8 cellular contexts compared by ENCODE assay signal in genomic region chr2:126634273-126634861, GRCh38. TPM values are rescaled to one million over a fixed set of nuclear protein-coding genes. Genes with fewer than 3 reads are reported as not detected.
DNase-seq lines count a peak whose midpoint lies in the region; ATAC-seq and TF ChIP-seq lines count a peak whose summit lies in the region.

No MANE protein-coding gene starts in this region.

- no peaks in the 10 kb centered on the region for H4K20me1 ChIP-seq in hepatocyte (ENCODE audit: insufficient read depth, poor library complexity, severe bottlenecking)

- no peaks in the 10 kb centered on the region for H3K9me3 Mint-ChIP-seq in CD8-positive, alpha-beta T cell

- no peak overlapping the region for H2AFZ ChIP-seq in hepatocyte

- peaks cover 5% of the 10 kb centered on the region for H3K4me1 Mint-ChIP-seq in CD8-positive, alpha-beta T cell (ENCODE audit: low read depth)

- TF ChIP-seq CTCF in CD8-positive, alpha-beta T cell (IDR thresholded peaks at IDR 0.05): peak; percentile 51
- peak; percentile 50 for TF ChIP-seq CTCF in hepatocyte (IDR thresholded peaks at IDR 0.05; ENCODE audit: poor library complexity)

- DNase-seq in CD8-positive, alpha-beta T cell: peak in 5 of 7 experiments; percentile 14 to 67 (median 26)
- DNase-seq in H4 (ENCODE audit: low spot score): peak; percentile 14
- DNase-seq in activated CD4-positive, alpha-beta T cell treated with anti-CD3 and anti-CD28 coated beads for 48 hours: peak; percentile 43
- DNase-seq in hepatocyte (ENCODE audit: low spot score): peak; percentile 34
- DNase-seq in DMS153 treated with DMSO at 0.1 percent for 48 hours (lab: John Stamatoyannopoulos, UW; ENCODE audit: unreplicated experiment): no peak

- intact Hi-C loops in CD8-positive, alpha-beta T cell (cut with DNase I, micrococcal nuclease): loop anchor here in 1 of 2 experiments (1.0 to 2.0 kb wide), 3 partner anchors 22 to 143 kb away; partner anchors contain the start of gene GYPC

- H3K36me3 ChIP-seq in CD8-positive, alpha-beta T cell (ENCODE audit: insufficient read depth, low read length): no peaks in the 10 kb centered on the region
- H3K36me3 ChIP-seq in hepatocyte (replicated peaks; ENCODE audit: insufficient read depth, low read depth): no peaks in the 10 kb centered on the region

- H3K79me2 ChIP-seq in hepatocyte: no peaks in the 10 kb centered on the region

- no peaks in the 10 kb centered on the region for H3K27me3 ChIP-seq in CD8-positive, alpha-beta T cell (ENCODE audit: insufficient read depth, low read length)
- H3K27me3 ChIP-seq in hepatocyte: no peaks in the 10 kb centered on the region

- no peak overlapping the region for H3K4me3 ChIP-seq in CD8-positive, alpha-beta T cell (ENCODE audit: low read depth, low read length)
- no peak overlapping the region for H3K4me3 ChIP-seq in hepatocyte

- peak; percentile 48 for ATAC-seq in CD8-positive, alpha-beta T cell
- ATAC-seq in HG02642 (IDR thresholded peaks at IDR 0.05; ENCODE audit: poor library complexity, unreplicated experiment) (no peak), GM21619 (IDR thresholded peaks at IDR 0.05; ENCODE audit: unreplicated experiment) (no peak), GM18517 (IDR thresholded peaks at IDR 0.05; ENCODE audit: unreplicated experiment) (no peak)

- H3K27ac ChIP-seq in CD8-positive, alpha-beta T cell (ENCODE audit: low read depth, low read length): no peak overlapping the region
- H3K27ac ChIP-seq in hepatocyte: no peak overlapping the region

- H3K4me2 ChIP-seq in hepatocyte: no peak overlapping the region

- H3K4me3 Mint-ChIP-seq in CD8-positive, alpha-beta T cell: no peak overlapping the region

- H3K36me3 Mint-ChIP-seq in CD8-positive, alpha-beta T cell: no peaks in the 10 kb centered on the region

- WGBS in hepatocyte (ENCODE audit: low lambda C conversion rate, missing lambda C conversion rate): 33% methylated on average over 12 of the region's 12 CpGs

- POLR2A ChIA-PET in CD8-positive, alpha-beta T cell (lab: Charles Lee): no interaction called here

- no peaks in the 10 kb centered on the region for H3K27me3 Mint-ChIP-seq in CD8-positive, alpha-beta T cell (ENCODE audit: low read depth)

- CTCF ChIA-PET in CD8-positive, alpha-beta T cell (lab: Charles Lee): interaction anchor here (0.8 to 3.3 kb wide), 14 partner anchors 9 to 144 kb away, joined by 3 to 16 read pairs (median 4); no protein-coding TSS in a partner anchor

- H3K9me2 ChIP-seq in hepatocyte (replicated peaks; ENCODE audit: insufficient read depth): no peaks in the 10 kb centered on the region

- no peaks in the 10 kb centered on the region for H3K4me1 ChIP-seq in CD8-positive, alpha-beta T cell (ENCODE audit: insufficient read depth, low read length)
- no peaks in the 10 kb centered on the region for H3K4me1 ChIP-seq in hepatocyte (ENCODE audit: insufficient read depth)

- H3K27ac Mint-ChIP-seq in CD8-positive, alpha-beta T cell: no peak overlapping the region

- H3K9me3 ChIP-seq in CD8-positive, alpha-beta T cell (ENCODE audit: low read length): no peaks in the 10 kb centered on the region
- H3K9me3 ChIP-seq in hepatocyte (ENCODE audit: low read depth): no peaks in the 10 kb centered on the region

RNA-seq across cellular contexts. Expression of gene GYPC, which starts 21.6 kb away (rescaled TPM):
- total RNA-seq in CD8-positive, alpha-beta T cell: 100 to 1,000 TPM; 191 to 195 TPM
- 72.3 and 84.6 TPM in 2 replicates for total RNA-seq in H4 (2014; rRNA removed; shearing (Covaris generic))
- 35.0 and 46.9 TPM in 2 replicates for total RNA-seq in hepatocyte
- 84.2 and 87.7 TPM in 2 replicates for polyA plus RNA-seq in hepatocyte
